In the genomic region with DNA sequence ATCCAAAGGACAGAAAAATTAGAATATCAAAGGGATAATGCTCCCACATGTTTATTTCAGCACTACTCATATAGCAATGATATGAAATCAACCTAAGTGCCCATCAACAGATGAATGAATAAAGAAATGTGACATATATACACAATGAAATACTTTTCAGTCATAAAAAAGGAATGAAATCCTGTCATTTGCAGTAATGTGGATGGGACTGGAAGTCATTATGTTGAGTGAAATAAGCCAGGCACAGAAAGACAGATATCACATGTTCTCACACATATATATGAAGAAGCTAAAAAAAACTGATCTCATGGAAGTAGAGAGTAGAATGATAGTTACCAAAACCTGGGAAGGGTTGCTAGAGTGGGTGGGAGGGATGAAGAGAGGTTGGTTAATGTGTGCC, we compare ENCODE assay signal across 5 cellular contexts.
"Had no signal": no experiment of that assay in that cellular context is flagged by ENCODE, and none has a peak within 500 bp of the region (broad histone marks: within the 10 kb centered on the region; RNA-seq: fewer than 3 reads in every experiment).

No MANE protein-coding gene starts in this region.

- ATAC-seq: HepG2, K562 had no signal

- H3K36me3 Mint-ChIP-seq: IgD-negative memory B cell had no signal

- H3K27ac Mint-ChIP-seq: IgD-negative memory B cell had no signal

- H3K27me3 Mint-ChIP-seq: IgD-negative memory B cell had no signal

- H3K4me3 Mint-ChIP-seq: IgD-negative memory B cell had no signal

- DNase-seq: IMR-90 had no signal

- H3K4me3 ChIP-seq: K562 had no signal

- H3K27ac ChIP-seq: HL-60 had no signal
